ENCODE assay signal across 8 cellular contexts in genomic region chr14:96741151-96741977, GRCh38. TPM values are rescaled to one million over a fixed set of nuclear protein-coding genes. Genes with fewer than 3 reads are reported as not detected.
DNase-seq lines count a peak whose midpoint lies in the region; ATAC-seq lines count a peak whose summit lies in the region.

No MANE protein-coding gene starts in this region.

- 6% methylated on average over 58 to 62 of the region's 62 CpGs for WGBS in esophagus, 2 donors

- no peak overlapping the region for H3K27ac ChIP-seq in esophagus (ENCODE audit: low read depth in 2 of 2, low read length in 1 of 2)

- peak overlapping the region; percentile 34 to 44 for H3K4me3 ChIP-seq in esophagus (ENCODE audit: low read depth in 1 of 2, low read length in 2 of 2)

- ATAC-seq in HG02885 (IDR thresholded peaks at IDR 0.05; ENCODE audit: poor library complexity, unreplicated experiment): peak; percentile 79

- DNase-seq in DMS153 treated with DMSO at 0.1 percent for 48 hours (lab: John Stamatoyannopoulos, UW; ENCODE audit: unreplicated experiment) (peak; percentile 42), DMS153 (lab: John Stamatoyannopoulos, UW) (no peak), NCI-H748 treated with DMSO at 0.1 percent for 48 hours (lab: John Stamatoyannopoulos, UW) (peak; percentile 77), activated T-cell treated with anti-CD3 and anti-CD28 coated beads for 24 hours (ENCODE audit: low read depth) (peak; percentile 61), myocyte (ENCODE audit: low read depth) (peak; percentile 37)
- DNase-seq in stimulated activated CD8-positive, alpha-beta memory T cell treated with anti-CD3 and anti-CD28 coated beads, Interleukin-7, amount 100 ng/mL, for 24 hours (ENCODE audit: low read depth): peak; percentile 53

- H3K27me3 ChIP-seq in esophagus (ENCODE audit: control insufficient read depth in 1 of 2, insufficient read depth in 2 of 2, low read length in 2 of 2): peaks cover 3% of the 10 kb centered on the region in 2 donors

- H3K36me3 ChIP-seq in esophagus (ENCODE audit: control insufficient read depth in 2 of 2, insufficient read depth in 2 of 2, low read length in 1 of 2): no peaks in the 10 kb centered on the region

- no peaks in the 10 kb centered on the region for H3K4me1 ChIP-seq in esophagus (ENCODE audit: control insufficient read depth in 2 of 2, insufficient read depth in 2 of 2, low read length in 1 of 2)

- H3K9me3 ChIP-seq in esophagus (ENCODE audit: control insufficient read depth in 2 of 2, insufficient read depth in 1 of 2, low read depth in 1 of 2, low read length in 1 of 2): peaks cover 0 to 2% of the 10 kb centered on the region in 2 donors

RNA-seq across cellular contexts. Expression of gene VRK1, which starts 55.8 kb away (rescaled TPM):
- polyA plus RNA-seq in esophagus: 10 to 100 TPM in 1 of 2 donors, 1 to 10 TPM in 1; 8.3 to 12.8 TPM
- 14.7 and 14.9 TPM in 2 replicates for total RNA-seq in myocyte
- polyA plus RNA-seq in myocyte (2012): 2.9 TPM
